Comparison of ENCODE assay signal across 1 cellular context in genomic region chr7:30521532-30521931, GRCh38.
TF ChIP-seq lines count a peak whose summit lies in the region.

No MANE protein-coding gene starts in this region.

TF ChIP-seq in WTC11, 78 proteins besides CTCF, POLR2A, EP300 and RAD21 (continued from another document):
- TF ChIP-seq ZNF416 (CRISPR knock-in tag; IDR thresholded peaks at IDR 0.05): no peak
- no peak for TF ChIP-seq ZNF232 (CRISPR knock-in tag; IDR thresholded peaks at IDR 0.05)
- TF ChIP-seq FOXK1 (CRISPR knock-in tag; IDR thresholded peaks at IDR 0.05): no peak
- no peak for TF ChIP-seq TEAD1 (CRISPR knock-in tag; IDR thresholded peaks at IDR 0.05)
